In the genomic region with DNA sequence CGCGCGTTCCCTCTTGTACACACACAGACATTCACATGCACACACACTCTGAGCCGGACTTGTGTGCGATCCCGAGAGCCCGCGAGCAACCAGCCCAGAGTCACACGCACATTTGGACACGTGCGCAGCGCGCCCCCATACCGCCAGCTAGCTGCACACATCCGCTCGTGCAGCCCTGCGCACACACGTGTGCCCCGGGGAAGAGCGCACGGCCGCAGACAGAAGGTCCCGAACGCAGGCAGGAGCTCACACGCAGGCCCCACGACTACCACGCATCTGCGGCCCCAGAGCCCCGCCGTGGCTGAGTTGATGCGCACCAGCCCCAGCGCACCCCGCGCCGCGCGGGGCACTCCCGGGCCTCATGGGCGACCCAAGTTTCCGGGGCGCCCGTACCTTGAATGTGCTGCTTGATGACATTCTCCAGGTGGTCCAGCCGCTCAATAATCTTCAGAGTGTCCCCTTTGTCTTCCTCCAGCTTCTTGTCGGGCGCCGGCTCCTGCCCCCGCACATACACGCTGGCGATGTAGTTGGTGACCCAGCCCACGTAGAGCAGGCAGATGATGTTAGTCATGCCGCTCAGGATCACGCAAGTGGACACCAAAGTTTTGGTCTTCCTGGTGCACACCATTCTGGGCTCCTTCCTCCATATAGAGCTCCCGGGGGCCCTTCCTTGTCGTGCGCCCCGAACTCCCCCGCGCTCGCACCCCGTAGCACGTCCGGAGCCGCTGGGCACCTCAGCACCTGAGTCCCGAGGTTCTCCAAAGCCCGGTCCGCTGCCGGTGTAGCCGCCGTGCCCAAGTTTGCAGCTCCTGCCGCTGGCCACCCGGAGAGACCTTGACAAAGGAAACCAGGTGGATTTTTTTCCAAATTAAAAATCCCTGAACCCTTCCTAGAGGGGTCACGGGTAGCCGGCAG, we compare ENCODE assay signal across 8 cellular contexts. TPM values are rescaled to one million over a fixed set of nuclear protein-coding genes. Genes with fewer than 3 reads are reported as not detected.
DNase-seq lines count a peak whose midpoint lies in the region; ATAC-seq and TF ChIP-seq lines count a peak whose summit lies in the region.

No MANE protein-coding gene starts in this region.

- H3K9me3 Mint-ChIP-seq in immature natural killer cell: no peaks in the 10 kb centered on the region

- peaks cover 0 to 29% (median 25%) of the 10 kb centered on the region in 6 donors for H3K4me1 ChIP-seq in spleen

- H3K27ac Mint-ChIP-seq in immature natural killer cell: no peak overlapping the region

- H3K27me3 Mint-ChIP-seq in immature natural killer cell (ENCODE audit: low read depth in 3 of 3): peaks cover 11 to 14% (median 11%) of the 10 kb centered on the region in 3 donors

- no peak for TF ChIP-seq POLR2A in spleen (IDR thresholded peaks at IDR 0.05)

- intact Hi-C loops in spleen (cut with DNase I; ENCODE audit: low total_unique reads): no loop called here

- TF ChIP-seq CTCF in astrocyte of the spinal cord (IDR thresholded peaks at IDR 0.05; ENCODE audit: low read depth, low read length): peak; percentile 7
- TF ChIP-seq CTCF in spleen (IDR thresholded peaks at IDR 0.05 in 8 of 11, conservative IDR thresholded peaks at IDR 0.05 in 3 of 11): no peak

- H3K36me3 ChIP-seq in spleen: no peaks in the 10 kb centered on the region

- in situ Hi-C loops in astrocyte of the spinal cord (cut with HindIII; ENCODE audit: low sequenced_read_pairs): no loop called here

- peak overlapping the region in 5 of 8 donors; percentile 13 to 50 (median 30) for H3K27ac ChIP-seq in spleen

- H3K4me3 ChIP-seq in astrocyte of the spinal cord (ENCODE audit: low read depth, low read length) (peak overlapping the region; percentile 43), spleen (peak overlapping the region; percentile 44 to 73 (median 55))

- DNase-seq in NCI-H1417 (lab: John Stamatoyannopoulos, UW): peak; percentile 39 to 80 (median 72)
- no peak for DNase-seq in NCI-H1417 treated with DMSO at 0.1 percent for 48 hours (lab: John Stamatoyannopoulos, UW)
- peak; percentile 37 for DNase-seq in NCI-H2171 treated with DMSO at 0.1 percent for 48 hours (lab: John Stamatoyannopoulos, UW)
- peak; percentile 3 for DNase-seq in astrocyte of the spinal cord (ENCODE audit: low read depth, low spot score)
- peak; percentile 7 to 28 (median 15) for DNase-seq in immature natural killer cell
- peak; percentile 82 for DNase-seq in spleen
- no peak for DNase-seq in ecto neural progenitor cell (ENCODE audit: low spot score)

- peaks cover 0 to 4% (median 4%) of the 10 kb centered on the region in 3 donors for H3K36me3 Mint-ChIP-seq in immature natural killer cell

- peaks cover 0 to 17% of the 10 kb centered on the region in 2 donors for H3K4me1 Mint-ChIP-seq in immature natural killer cell

- peak overlapping the region; percentile 77 to 87 (median 84) for H3K4me3 Mint-ChIP-seq in immature natural killer cell

- peak; percentile 3 for ATAC-seq in GM21786 (IDR thresholded peaks at IDR 0.05; ENCODE audit: unreplicated experiment)

- 1 to 3% (median 1%) methylated on average over 21 to 73 of the region's 73 CpGs for WGBS in spleen, 5 donors

- no peaks in the 10 kb centered on the region for H3K9me3 ChIP-seq in spleen

- H3K27me3 ChIP-seq in spleen (replicated peaks in 1 of 7): peaks cover 0 to 46% (median 20%) of the 10 kb centered on the region in 7 donors

RNA-seq across cellular contexts. Expression of a gene that starts 0.6 kb away (rescaled TPM):
- polyA plus RNA-seq in immature natural killer cell (under 1 TPM in 2 of 3 donors, not detected in 1; 0.10 to 0.93 TPM), spleen (1 to 10 TPM in 2 of 3 donors, under 1 TPM in 1; 0.87 to 2.9 (median 2.3) TPM)
- total RNA-seq in spleen: 1 to 10 TPM; 1.7 to 6.9 (median 4.8) TPM

Comparison
In these comparisons a context has a peak if more than half of its experiments do, and no peak if none do; other contexts are left out.
1. DNase-seq: peak in NCI-H1417 (3 of 3), NCI-H2171 treated with DMSO at 0.1 percent for 48 hours (single experiment), astrocyte of the spinal cord (single experiment), immature natural killer cell (3 of 3) and spleen (single experiment); none in NCI-H1417 treated with DMSO at 0.1 percent for 48 hours (single experiment) and ecto neural progenitor cell (single experiment).